16 cellular contexts compared by ENCODE assay signal in the genomic region with DNA sequence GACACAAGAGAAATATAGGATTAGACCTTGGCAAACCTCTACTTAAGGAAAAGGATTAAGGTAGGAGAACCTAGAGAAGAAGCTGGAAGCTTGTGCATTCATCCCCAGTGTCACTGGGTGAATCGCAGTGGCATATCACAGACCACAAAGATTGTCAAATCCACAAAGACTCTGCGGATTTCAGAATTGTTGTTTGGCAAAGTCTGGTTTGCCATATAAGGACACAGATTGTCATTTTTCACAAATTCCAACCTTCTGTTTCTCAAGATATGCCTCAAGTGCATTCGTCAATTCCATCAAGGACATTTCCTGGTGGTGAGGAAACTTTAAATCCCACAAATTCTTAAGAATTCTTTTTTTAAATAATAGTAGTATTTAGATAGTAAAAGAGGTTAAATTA.
DNase-seq lines count a peak whose midpoint lies in the region; ATAC-seq and TF ChIP-seq lines count a peak whose summit lies in the region.
"Had no signal": no experiment of that assay in that cellular context is flagged by ENCODE, and none has a peak within 500 bp of the region (broad histone marks: within the 10 kb centered on the region; RNA-seq: fewer than 3 reads in every experiment).

No MANE protein-coding gene starts in this region.

- DNase-seq in AG10803 (ENCODE audit: low read depth) (peak; percentile 47), amniotic epithelial cell (ENCODE audit: low read depth) (peak; percentile 87), fibroblast of pulmonary artery (ENCODE audit: low read depth) (peak; percentile 47), trophoblast cell (peak; percentile 10 to 90), SW480 (ENCODE audit: low spot score) (no peak)
- DNase-seq in naive thymus-derived CD8-positive, alpha-beta T cell, result no peak
- DNase-seq in stimulated activated CD8-positive, alpha-beta memory T cell treated with anti-CD3 and anti-CD28 coated beads, Interleukin-4, amount 100 ng/mL, for 48 hours, result no peak
- DNase-seq: 8988T; ACHN; C1 segment of cervical spinal cord; CD4-positive, alpha-beta T cell; DMS79; EL; H9 had no signal

- no peak overlapping the region for H2BK120ac ChIP-seq in trophoblast cell (ENCODE audit: insufficient read depth, low read length, poor library complexity)

- H3K79me1 ChIP-seq in trophoblast cell (ENCODE audit: low read length), result no peaks in the 10 kb centered on the region

- H3K4ac ChIP-seq in trophoblast cell (ENCODE audit: low read depth, low read length), result no peak overlapping the region

- no peaks in the 10 kb centered on the region for H3K36me3 ChIP-seq in trophoblast cell (ENCODE audit: control insufficient read depth in 1 of 2, insufficient read depth in 2 of 2, low read length in 2 of 2)

- no peak overlapping the region for H3K23ac ChIP-seq in trophoblast cell (ENCODE audit: low read length)

- WGBS in trophoblast cell (ENCODE audit: extremely low coverage, insufficient coverage, insufficient read length), result no CpG with 5 or more reads among the region's 3 CpGs

- no peak overlapping the region for H2BK12ac ChIP-seq in trophoblast cell (ENCODE audit: low read length)

- ATAC-seq in naive thymus-derived CD8-positive, alpha-beta T cell, result no peak
- ATAC-seq: GM23338 had no signal

- peaks cover 0 to 13% (median 2%) of the 10 kb centered on the region in 9 donors for H3K9me3 Mint-ChIP-seq in naive thymus-derived CD8-positive, alpha-beta T cell
- H3K9me3 Mint-ChIP-seq: CD4-positive, alpha-beta T cell; GM23338; H9 had no signal

- no peaks in the 10 kb centered on the region for H3K27me3 ChIP-seq in trophoblast cell (ENCODE audit: insufficient read depth, low read length)

- H3K14ac ChIP-seq in trophoblast cell (ENCODE audit: low read length), result no peak overlapping the region

- no peak overlapping the region for H3K9ac ChIP-seq in trophoblast cell (ENCODE audit: low read length)

- H3K4me3 ChIP-seq in AG10803 (ENCODE audit: low read length) (no peak overlapping the region), fibroblast of pulmonary artery (replicated peaks; ENCODE audit: low read depth, low read length) (no peak overlapping the region), trophoblast cell (ENCODE audit: low read depth, low read length) (no peak overlapping the region)
- H3K4me3 ChIP-seq: GM23338 had no signal

- no peak overlapping the region for H4K12ac ChIP-seq in trophoblast cell (ENCODE audit: low read depth, low read length)

- H3K18ac ChIP-seq in trophoblast cell (ENCODE audit: low read length), result no peak overlapping the region

- H2AFZ ChIP-seq in trophoblast cell (ENCODE audit: insufficient read depth, low read length, poor library complexity), result no peak overlapping the region
- H2AFZ ChIP-seq: GM23338 had no signal

- H2BK5ac ChIP-seq in trophoblast cell (ENCODE audit: low read depth, low read length, poor library complexity), result no peak overlapping the region

- no peaks in the 10 kb centered on the region for H3K4me1 Mint-ChIP-seq in naive thymus-derived CD8-positive, alpha-beta T cell
- H3K4me1 Mint-ChIP-seq: B cell had no signal

- no peak overlapping the region for H3K4me3 Mint-ChIP-seq in naive thymus-derived CD8-positive, alpha-beta T cell
- H3K4me3 Mint-ChIP-seq: B cell; CD4-positive, alpha-beta T cell; GM23338; H9 had no signal

- no peak overlapping the region for H3K27ac ChIP-seq in trophoblast cell (ENCODE audit: low read depth, low read length)

- no peak overlapping the region for H4K91ac ChIP-seq in trophoblast cell (ENCODE audit: low read depth, low read length)

- H3K4me1 ChIP-seq in trophoblast cell (ENCODE audit: control insufficient read depth in 1 of 2, insufficient read depth in 2 of 2, low read length in 2 of 2), result peaks cover 3 to 4% of the 10 kb centered on the region in 2 experiments

- no peaks in the 10 kb centered on the region for H3K27me3 Mint-ChIP-seq in naive thymus-derived CD8-positive, alpha-beta T cell
- H3K27me3 Mint-ChIP-seq: B cell; CD4-positive, alpha-beta T cell had no signal

- H3K36me3 Mint-ChIP-seq in naive thymus-derived CD8-positive, alpha-beta T cell, result no peaks in the 10 kb centered on the region

- no peak overlapping the region for H2AK5ac ChIP-seq in trophoblast cell (ENCODE audit: low read length)

- no peaks in the 10 kb centered on the region for H3K79me2 ChIP-seq in trophoblast cell (ENCODE audit: control insufficient read depth, insufficient read depth, low read length, poor library complexity)

- H3K27ac Mint-ChIP-seq in naive thymus-derived CD8-positive, alpha-beta T cell, result no peak overlapping the region
- H3K27ac Mint-ChIP-seq: B cell; CD4-positive, alpha-beta T cell; GM23338; H9 had no signal

- POLR2A ChIA-PET in naive thymus-derived CD8-positive, alpha-beta T cell (lab: Charles Lee), result no interaction called here

- TF ChIP-seq CTCF in AG10803 (conservative IDR thresholded peaks at IDR 0.05; ENCODE audit: low read length) (no peak), fibroblast of pulmonary artery (IDR thresholded peaks at IDR 0.05; ENCODE audit: low read length, missing control alignments) (no peak)

- H3K4me2 ChIP-seq in trophoblast cell (ENCODE audit: low read length), result no peak overlapping the region
- H3K4me2 ChIP-seq: GM23338 had no signal

- no peak overlapping the region for H4K8ac ChIP-seq in trophoblast cell (ENCODE audit: low read depth, low read length)

- no peaks in the 10 kb centered on the region for H3K9me3 ChIP-seq in trophoblast cell (ENCODE audit: insufficient read depth, low read depth, low read length)

Comparison
In these comparisons a context has a peak if more than half of its experiments do, and no peak if none do; other contexts are left out.
1. DNase-seq: peak in AG10803 (single experiment), amniotic epithelial cell (single experiment), fibroblast of pulmonary artery (single experiment) and trophoblast cell (2 of 2); none in naive thymus-derived CD8-positive, alpha-beta T cell (0 of 10), SW480 (single experiment) and stimulated activated CD8-positive, alpha-beta memory T cell treated with anti-CD3 and anti-CD28 coated beads, Interleukin-4, amount 100 ng/mL, for 48 hours (single experiment).